29 cellular contexts compared by ENCODE assay signal in genomic region chr20:31979713-31980426, GRCh38. TPM values are rescaled to one million over a fixed set of nuclear protein-coding genes. Genes with fewer than 3 reads are reported as not detected.
"Had no signal": no experiment of that assay in that cellular context is flagged by ENCODE, and none has a peak within 500 bp of the region (broad histone marks: within the 10 kb centered on the region; RNA-seq: fewer than 3 reads in every experiment).

No MANE protein-coding gene starts in this region.

- H3K9me3 ChIP-seq: ovary, psoas muscle, thyroid gland, upper lobe of right lung had no signal

- H3K9me3 Mint-ChIP-seq: activated CD4-positive, alpha-beta memory T cell treated with anti-CD3 and anti-CD28 coated beads, Interleukin-2, amount 10 ng/mL, durations not matched to agents 7 days and 5 days; activated CD4-positive, alpha-beta T cell treated with anti-CD3 and anti-CD28 coated beads, Interleukin-2, amount 10 ng/mL, durations not matched to agents 24 days and 14 days; activated naive CD8-positive, alpha-beta T cell treated with anti-CD3 and anti-CD28 coated beads, Interleukin-2, amount 50 U/mL, for 24 hours; natural killer cell; stimulated activated naive CD8-positive, alpha-beta T cell treated with anti-CD3 and anti-CD28 coated beads, Interleukin-15, Interleukin-2, amounts not matched to agents 100 ng/mL and 50 ng/mL, for 24 hours; T-helper 2 cell treated with Interferon-gamma antibody and Interleukin-4, amounts not matched to agents 5 μg/mL and 100 μg/mL, for 36 hours had no signal

- H3K4me3 Mint-ChIP-seq: activated CD4-positive, alpha-beta memory T cell treated with anti-CD3 and anti-CD28 coated beads, Interleukin-2, amount 10 ng/mL, durations not matched to agents 7 days and 5 days; activated CD4-positive, alpha-beta T cell treated with anti-CD3 and anti-CD28 coated beads, Interleukin-2, amount 10 ng/mL, durations not matched to agents 24 days and 14 days; activated CD8-positive, alpha-beta memory T cell treated with anti-CD3 and anti-CD28 coated beads, Interleukin-2, amount 10 ng/mL, durations not matched to agents 7 days and 5 days; activated naive CD8-positive, alpha-beta T cell treated with anti-CD3 and anti-CD28 coated beads, Interleukin-2, amount 50 U/mL, for 24 hours; brain; natural killer cell; stimulated activated naive CD8-positive, alpha-beta T cell treated with anti-CD3 and anti-CD28 coated beads, Interleukin-15, Interleukin-2, amounts not matched to agents 100 ng/mL and 50 ng/mL, for 24 hours; T-helper 2 cell treated with Interferon-gamma antibody and Interleukin-4, amounts not matched to agents 5 μg/mL and 100 μg/mL, for 36 hours had no signal

- H3K27me3 ChIP-seq: ovary, thyroid gland had no signal

- H3K4me1 Mint-ChIP-seq: activated CD4-positive, alpha-beta memory T cell treated with anti-CD3 and anti-CD28 coated beads, Interleukin-2, amount 10 ng/mL, durations not matched to agents 7 days and 5 days; activated CD4-positive, alpha-beta T cell treated with anti-CD3 and anti-CD28 coated beads, Interleukin-2, amount 10 ng/mL, durations not matched to agents 24 days and 14 days; activated CD8-positive, alpha-beta memory T cell treated with anti-CD3 and anti-CD28 coated beads, Interleukin-2, amount 10 ng/mL, durations not matched to agents 7 days and 5 days; activated naive CD8-positive, alpha-beta T cell treated with anti-CD3 and anti-CD28 coated beads, Interleukin-2, amount 50 U/mL, for 24 hours; natural killer cell had no signal

- DNase-seq: activated CD4-positive, alpha-beta memory T cell treated with anti-CD3 and anti-CD28 coated beads, Interleukin-2, amount 10 ng/mL, durations not matched to agents 7 days and 5 days; activated CD4-positive, alpha-beta T cell treated with anti-CD3 and anti-CD28 coated beads, Interleukin-2, amount 10 ng/mL, durations not matched to agents 24 days and 14 days; activated CD8-positive, alpha-beta memory T cell treated with anti-CD3 and anti-CD28 coated beads, Interleukin-2, amount 10 ng/mL, durations not matched to agents 7 days and 5 days; activated gamma-delta T cell; activated naive CD4-positive, alpha-beta T cell treated with anti-CD3 and anti-CD28 coated beads, Interleukin-2, amount 50 U/mL, for 16 hours; activated naive CD8-positive, alpha-beta T cell treated with anti-CD3 and anti-CD28 coated beads, Interleukin-2, amount 50 U/mL, for 24 hours; activated T-cell treated with anti-CD3 and anti-CD28 coated beads for 4 hours; central memory CD4-positive, alpha-beta T cell; effector memory CD4-positive, alpha-beta T cell; foreskin keratinocyte; kidney; left ventricle myocardium superior; mammary epithelial cell; midbrain; natural killer cell; ovary; psoas muscle; right cardiac atrium; stimulated activated CD4-positive, alpha-beta T cell treated with anti-CD3 and anti-CD28 coated beads, Interleukin-1b, Interleukin-23, amount 100 ng/mL, for 48 hours; thyroid gland; upper lobe of right lung had no signal

- H3K4me1 ChIP-seq: foreskin keratinocyte, psoas muscle, thyroid gland, upper lobe of right lung had no signal

- H3K4me3 ChIP-seq: ovary, psoas muscle, skin epidermis, thyroid gland, upper lobe of right lung had no signal

- H3K27ac ChIP-seq: foreskin keratinocyte, ovary, psoas muscle, skin epidermis, thyroid gland, upper lobe of right lung, VCaP had no signal

- H3K36me3 Mint-ChIP-seq: activated CD8-positive, alpha-beta memory T cell treated with anti-CD3 and anti-CD28 coated beads, Interleukin-2, amount 10 ng/mL, durations not matched to agents 7 days and 5 days; natural killer cell had no signal

- H3K36me3 ChIP-seq: ovary, thyroid gland, upper lobe of right lung had no signal

- ATAC-seq: activated CD4-positive, CD25-positive, alpha-beta regulatory T cell treated with anti-CD3 and anti-CD28 coated beads, Interleukin-2, amount 50 U/mL, for 24 hours; activated CD8-positive, alpha-beta memory T cell treated with anti-CD3 and anti-CD28 coated beads, Interleukin-2, amount 10 ng/mL, durations not matched to agents 7 days and 5 days; activated naive CD8-positive, alpha-beta T cell treated with anti-CD3 and anti-CD28 coated beads, Interleukin-2, amount 50 U/mL, for 24 hours; foreskin keratinocyte; left ventricle myocardium superior; natural killer cell; psoas muscle; right cardiac atrium; upper lobe of right lung had no signal

- H3K27ac Mint-ChIP-seq: activated CD4-positive, alpha-beta memory T cell treated with anti-CD3 and anti-CD28 coated beads, Interleukin-2, amount 10 ng/mL, durations not matched to agents 7 days and 5 days; activated CD4-positive, alpha-beta T cell treated with anti-CD3 and anti-CD28 coated beads, Interleukin-2, amount 10 ng/mL, durations not matched to agents 24 days and 14 days; activated CD8-positive, alpha-beta memory T cell treated with anti-CD3 and anti-CD28 coated beads, Interleukin-2, amount 10 ng/mL, durations not matched to agents 7 days and 5 days; activated naive CD8-positive, alpha-beta T cell treated with anti-CD3 and anti-CD28 coated beads, Interleukin-2, amount 50 U/mL, for 24 hours; natural killer cell; stimulated activated naive CD8-positive, alpha-beta T cell treated with anti-CD3 and anti-CD28 coated beads, Interleukin-15, Interleukin-2, amounts not matched to agents 100 ng/mL and 50 ng/mL, for 24 hours; T-helper 2 cell treated with Interferon-gamma antibody and Interleukin-4, amounts not matched to agents 5 μg/mL and 100 μg/mL, for 36 hours had no signal

RNA-seq across cellular contexts. Expression of gene XKR7, which starts 11.9 kb away (rescaled TPM):
- total RNA-seq: activated CD4-positive, alpha-beta memory T cell treated with anti-CD3 and anti-CD28 coated beads, Interleukin-2, amount 10 ng/mL, durations not matched to agents 7 days and 5 days; activated CD4-positive, alpha-beta T cell treated with anti-CD3 and anti-CD28 coated beads, Interleukin-2, amount 10 ng/mL, durations not matched to agents 24 days and 14 days; activated CD8-positive, alpha-beta memory T cell treated with anti-CD3 and anti-CD28 coated beads, Interleukin-2, amount 10 ng/mL, durations not matched to agents 7 days and 5 days; dermis microvascular lymphatic vessel endothelial cell; foreskin keratinocyte; glomerular endothelial cell; left ventricle myocardium superior; mammary epithelial cell; natural killer cell; ovary; right cardiac atrium had no signal
- polyA plus RNA-seq: foreskin keratinocyte, mammary epithelial cell, ovary had no signal

RNA-seq across cellular contexts. Expression of gene CCM2L, which starts 30.4 kb away (rescaled TPM):
- total RNA-seq: activated CD4-positive, alpha-beta memory T cell treated with anti-CD3 and anti-CD28 coated beads, Interleukin-2, amount 10 ng/mL, durations not matched to agents 7 days and 5 days; activated CD4-positive, alpha-beta T cell treated with anti-CD3 and anti-CD28 coated beads, Interleukin-2, amount 10 ng/mL, durations not matched to agents 24 days and 14 days; activated CD8-positive, alpha-beta memory T cell treated with anti-CD3 and anti-CD28 coated beads, Interleukin-2, amount 10 ng/mL, durations not matched to agents 7 days and 5 days; foreskin keratinocyte; mammary epithelial cell; natural killer cell had no signal
- polyA plus RNA-seq: foreskin keratinocyte, mammary epithelial cell had no signal
